ENCODE assay signal across 8 cellular contexts in the genomic region with DNA sequence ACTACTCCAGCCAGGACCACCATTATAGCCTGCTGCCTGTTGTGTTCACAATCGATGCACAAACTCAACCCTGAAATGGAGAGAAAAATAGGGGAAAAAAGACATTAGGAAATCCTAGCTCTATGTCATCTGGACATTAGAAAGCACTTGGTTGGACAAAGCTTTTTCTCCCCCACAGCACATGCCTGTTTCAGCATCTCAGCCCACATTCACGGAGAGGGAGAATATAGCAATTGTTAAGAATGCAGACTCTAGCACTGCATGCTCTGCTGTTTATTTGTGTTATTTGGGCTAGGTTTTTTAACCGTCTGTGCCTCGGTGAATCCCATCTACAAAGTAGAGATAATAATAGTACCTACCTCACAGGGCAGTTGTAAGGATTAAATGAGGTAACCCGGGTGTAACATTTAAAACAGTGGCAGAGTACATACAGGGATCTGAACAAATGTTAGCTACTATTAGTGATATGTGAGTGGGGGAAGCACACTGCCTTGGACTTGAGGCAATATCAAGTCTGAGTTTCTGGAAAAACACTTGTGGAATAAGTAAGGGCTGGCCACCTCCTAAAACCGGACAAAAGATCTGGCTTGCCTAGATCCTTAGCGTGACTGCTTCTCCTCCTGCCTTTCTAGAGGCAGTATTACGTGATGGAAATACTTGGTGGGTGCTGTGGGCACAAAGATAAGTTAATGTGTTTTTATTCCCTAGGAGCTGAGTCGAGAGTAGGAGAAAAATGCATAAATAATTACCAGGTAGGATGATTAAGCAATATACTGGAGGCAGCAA. TPM values are rescaled to one million over a fixed set of nuclear protein-coding genes. Genes with fewer than 3 reads are reported as not detected.
DNase-seq lines count a peak whose midpoint lies in the region; ATAC-seq and TF ChIP-seq lines count a peak whose summit lies in the region.

No MANE protein-coding gene starts in this region.

- no peaks in the 10 kb centered on the region for H3K27me3 ChIP-seq in prostate gland (replicated peaks; ENCODE audit: insufficient read depth)

- TF ChIP-seq POLR2A in prostate gland (IDR thresholded peaks at IDR 0.05): no peak

- H3K9me3 ChIP-seq in prostate gland: no peaks in the 10 kb centered on the region

- DNase-seq in NCI-H510A treated with DMSO at 0.1 percent for 48 hours (lab: John Stamatoyannopoulos, UW) (peak; percentile 71), NCI-H510A (lab: John Stamatoyannopoulos, UW) (no peak), NCI-H460 (ENCODE audit: extremely low read depth, low read depth) (peak; percentile 26), glomerular endothelial cell (ENCODE audit: extremely low read depth, low read depth, low spot score) (peak; percentile 22), prostate gland (ENCODE audit: low spot score) (no peak), iPS-NIHi11 (ENCODE audit: low spot score) (no peak)
- DNase-seq in activated naive CD4-positive, alpha-beta T cell treated with anti-CD3 and anti-CD28 coated beads, Interleukin-2, amount 10 ng/mL, durations not matched to agents 7 days and 5 days: peak; percentile 43

- H3K9me3 Mint-ChIP-seq in activated naive CD4-positive, alpha-beta T cell treated with anti-CD3 and anti-CD28 coated beads, Interleukin-2, amount 10 ng/mL, durations not matched to agents 7 days and 5 days: no peaks in the 10 kb centered on the region

- peak in 1 of 4 experiments; percentile 33 for TF ChIP-seq CTCF in prostate gland (IDR thresholded peaks at IDR 0.05)

- H3K27me3 Mint-ChIP-seq in activated naive CD4-positive, alpha-beta T cell treated with anti-CD3 and anti-CD28 coated beads, Interleukin-2, amount 10 ng/mL, durations not matched to agents 7 days and 5 days: peaks cover 4% of the 10 kb centered on the region

- 21% methylated on average over 9 of the region's 9 CpGs for WGBS in prostate gland

- peaks cover 17% of the 10 kb centered on the region for H3K36me3 Mint-ChIP-seq in activated naive CD4-positive, alpha-beta T cell treated with anti-CD3 and anti-CD28 coated beads, Interleukin-2, amount 10 ng/mL, durations not matched to agents 7 days and 5 days

- H3K27ac ChIP-seq in prostate gland: peak overlapping the region; percentile 100

- no peaks in the 10 kb centered on the region for H3K36me3 ChIP-seq in prostate gland

- CTCF ChIA-PET in activated naive CD4-positive, alpha-beta T cell treated with anti-CD3 and anti-CD28 coated beads, Interleukin-2, amount 10 ng/mL, durations not matched to agents 7 days and 5 days (lab: Charles Lee): interaction anchor here (1.1 to 9.3 kb wide), 4 partner anchors 134 to 164 kb away, joined by 3 to 108 read pairs (median 10); no protein-coding TSS in a partner anchor

- intact Hi-C loops in prostate gland (cut with DNase I): loop anchor here (5.0 to 10.0 kb wide), 2 partner anchors 86 to 123 kb away; no protein-coding TSS in a partner anchor

- ATAC-seq in GM21576 (IDR thresholded peaks at IDR 0.05; ENCODE audit: unreplicated experiment): no peak

- H3K4me1 Mint-ChIP-seq in activated naive CD4-positive, alpha-beta T cell treated with anti-CD3 and anti-CD28 coated beads, Interleukin-2, amount 10 ng/mL, durations not matched to agents 7 days and 5 days: peaks cover 51% of the 10 kb centered on the region

- peaks cover 27% of the 10 kb centered on the region for H3K4me1 ChIP-seq in prostate gland (replicated peaks)

- H3K27ac Mint-ChIP-seq in activated naive CD4-positive, alpha-beta T cell treated with anti-CD3 and anti-CD28 coated beads, Interleukin-2, amount 10 ng/mL, durations not matched to agents 7 days and 5 days: peak overlapping the region; percentile 97

- peak overlapping the region; percentile 99 to 100 for H3K4me3 ChIP-seq in prostate gland

- peak overlapping the region; percentile 87 for H3K4me3 Mint-ChIP-seq in activated naive CD4-positive, alpha-beta T cell treated with anti-CD3 and anti-CD28 coated beads, Interleukin-2, amount 10 ng/mL, durations not matched to agents 7 days and 5 days

RNA-seq across cellular contexts. Expression of a gene that starts 1.1 kb away (rescaled TPM):
- total RNA-seq in NCI-H460 (2014; rRNA removed; shearing (Covaris generic)): 136 and 165 TPM in 2 replicates
- 49.7 and 80.4 TPM in 2 replicates for polyA plus RNA-seq in NCI-H460 (2014; cell fraction: nucleus; rRNA removed)
- total RNA-seq in glomerular endothelial cell (88.9 and 101 TPM in 2 replicates), prostate gland (100 to 1,000 TPM; 177 to 260 TPM)

Comparison
In these comparisons a context has a peak if more than half of its experiments do, and no peak if none do; other contexts are left out.
1. DNase-seq: peak in NCI-H510A treated with DMSO at 0.1 percent for 48 hours (single experiment), NCI-H460 (single experiment), activated naive CD4-positive, alpha-beta T cell treated with anti-CD3 and anti-CD28 coated beads, Interleukin-2, amount 10 ng/mL, durations not matched to agents 7 days and 5 days (single experiment) and glomerular endothelial cell (single experiment); none in NCI-H510A (single experiment), prostate gland (single experiment) and iPS-NIHi11 (single experiment).